16 cellular contexts compared by ENCODE assay signal in the genomic region with DNA sequence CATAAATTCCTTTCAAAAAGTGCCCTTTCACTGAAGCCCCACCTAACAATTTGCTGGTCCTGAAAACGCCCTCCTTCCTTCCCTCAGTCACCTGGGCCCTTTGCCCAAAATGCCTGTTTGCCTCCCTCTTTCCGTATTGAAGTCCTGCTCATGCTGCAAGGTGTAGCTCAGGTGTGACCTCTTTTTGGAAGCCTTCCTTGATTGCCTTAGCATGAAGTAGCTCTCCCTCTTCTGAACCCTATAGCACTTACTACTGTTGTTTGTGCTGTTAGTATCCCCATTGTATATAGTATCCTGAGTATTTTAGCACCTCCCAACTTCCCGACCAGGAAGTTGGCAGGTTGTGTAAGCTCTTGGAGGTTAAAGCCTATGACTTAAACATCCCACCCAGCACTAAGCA. TPM values are rescaled to one million over a fixed set of nuclear protein-coding genes. Genes with fewer than 3 reads are reported as not detected.
DNase-seq lines count a peak whose midpoint lies in the region; ATAC-seq, FAIRE-seq and TF ChIP-seq lines count a peak whose summit lies in the region.
"Had no signal": no experiment of that assay in that cellular context is flagged by ENCODE, and none has a peak within 500 bp of the region (broad histone marks: within the 10 kb centered on the region; RNA-seq: fewer than 3 reads in every experiment).

No MANE protein-coding gene starts in this region.

- 63% methylated on average over 2 of the region's 3 CpGs for WGBS in HUES64

- no peak overlapping the region for H3K27ac ChIP-seq in CD4-positive, alpha-beta memory T cell (ENCODE audit: low read depth, low read length)
- H3K27ac ChIP-seq in HUES64 (ENCODE audit: low read depth, low read length) = no peak overlapping the region
- H3K27ac ChIP-seq in naive thymus-derived CD4-positive, alpha-beta T cell (ENCODE audit: low read depth, low read length) = no peak overlapping the region
- H3K27ac ChIP-seq: BLaER1 treated with 17β-estradiol and CSF1 and Interleukin-3, amounts not matched to agents 10 nM and 100 nM had no signal

- no peaks in the 10 kb centered on the region for H3K36me3 ChIP-seq in CD4-positive, alpha-beta memory T cell (ENCODE audit: insufficient read depth, low read length)
- H3K36me3 ChIP-seq in HUES64 (ENCODE audit: insufficient read depth, low read length) = no peaks in the 10 kb centered on the region
- peaks cover 0 to 8% (median 0%) of the 10 kb centered on the region in 3 experiments for H3K36me3 ChIP-seq in naive thymus-derived CD4-positive, alpha-beta T cell (ENCODE audit: control insufficient read depth in 2 of 3, insufficient read depth in 3 of 3, low read length in 3 of 3)
- H3K36me3 ChIP-seq: BLaER1 treated with 17β-estradiol and CSF1 and Interleukin-3, amounts not matched to agents 10 nM and 100 nM had no signal

- no peak for FAIRE-seq in HTR-8/SVneo (lab: Jason Lieb, UNC)
- FAIRE-seq: astrocyte, frontal cortex had no signal

- H3K27me3 Mint-ChIP-seq in CD4-positive, alpha-beta memory T cell = peaks cover 0 to 2% of the 10 kb centered on the region in 2 donors
- peaks cover 8% of the 10 kb centered on the region for H3K27me3 Mint-ChIP-seq in brain
- peaks cover 0 to 6% (median 0%) of the 10 kb centered on the region in 5 donors for H3K27me3 Mint-ChIP-seq in naive thymus-derived CD4-positive, alpha-beta T cell

- H3K4me3 Mint-ChIP-seq in CD4-positive, alpha-beta memory T cell = peak overlapping the region in 7 of 8 donors; percentile 15 to 71 (median 40)
- peak overlapping the region; percentile 25 to 88 (median 61) for H3K4me3 Mint-ChIP-seq in brain
- peak overlapping the region in 9 of 10 donors; percentile 1 to 58 (median 29) for H3K4me3 Mint-ChIP-seq in naive thymus-derived CD4-positive, alpha-beta T cell
- H3K4me3 Mint-ChIP-seq: activated T-cell treated with anti-CD3 and anti-CD28 coated beads, Interleukin-2, amount 50 U/mL, for 4 hours had no signal

- CTCF ChIA-PET in CD4-positive, alpha-beta memory T cell (lab: Charles Lee; ENCODE audit: partially characterized antibody) = interaction anchor here (1.3 to 2.0 kb wide), 2 partner anchors 16 to 397 kb away, joined by 4 to 6 read pairs; no protein-coding TSS in a partner anchor
- CTCF ChIA-PET in naive thymus-derived CD4-positive, alpha-beta T cell (lab: Charles Lee) = interaction anchor here (0.5 kb wide), 1 partner anchor 1187 kb away, joined by 4 read pairs; no protein-coding TSS in a partner anchor

- intact Hi-C loops in CD4-positive, alpha-beta memory T cell (cut with micrococcal nuclease) = loop anchor here (5.0 kb wide), 1 partner anchor 1374 kb away; a partner anchor contains a TSS
- intact Hi-C loops in naive thymus-derived CD4-positive, alpha-beta T cell (cut with micrococcal nuclease) = loop anchor here (5.0 kb wide), 3 partner anchors 151 to 1374 kb away; a partner anchor contains a TSS

- ATAC-seq in naive thymus-derived CD4-positive, alpha-beta T cell = no peak
- no peak for ATAC-seq in GM21381 (IDR thresholded peaks at IDR 0.05; ENCODE audit: unreplicated experiment)
- ATAC-seq: activated CD4-positive, CD25-positive, alpha-beta regulatory T cell treated with anti-CD3 and anti-CD28 coated beads, Interleukin-2, amount 50 U/mL, for 24 hours; activated T-cell treated with anti-CD3 and anti-CD28 coated beads, Interleukin-2, amount 50 U/mL, for 4 hours; sciatic nerve; stimulated activated naive CD8-positive, alpha-beta T cell treated with anti-CD3 and anti-CD28 coated beads, Interleukin-15, Interleukin-2, amounts not matched to agents 100 U/mL and 50 U/mL, for 24 hours had no signal

- peaks cover 0 to 4% of the 10 kb centered on the region in 2 donors for H3K36me3 Mint-ChIP-seq in CD4-positive, alpha-beta memory T cell
- no peaks in the 10 kb centered on the region for H3K36me3 Mint-ChIP-seq in brain
- H3K36me3 Mint-ChIP-seq in naive thymus-derived CD4-positive, alpha-beta T cell = peaks cover 0 to 7% (median 0%) of the 10 kb centered on the region in 5 donors

- H3K4me1 ChIP-seq in CD4-positive, alpha-beta memory T cell (ENCODE audit: insufficient read depth, low read length) = peaks cover 15% of the 10 kb centered on the region
- H3K4me1 ChIP-seq in HUES64 (ENCODE audit: insufficient read depth, low read length) = peaks cover 11% of the 10 kb centered on the region; the same call in 1 of the 2 replicates
- H3K4me1 ChIP-seq in naive thymus-derived CD4-positive, alpha-beta T cell (ENCODE audit: control insufficient read depth in 2 of 2, insufficient read depth in 2 of 2, low read length in 2 of 2) = peaks cover 0 to 3% of the 10 kb centered on the region in 2 donors

- TF ChIP-seq CTCF in brain (conservative IDR thresholded peaks at IDR 0.05) = no peak

- no peak overlapping the region for H3K9ac ChIP-seq in HUES64 (ENCODE audit: low read depth, low read length)
- H3K9ac ChIP-seq: BLaER1 treated with 17β-estradiol and CSF1 and Interleukin-3, amounts not matched to agents 10 nM and 100 nM had no signal

- H3K4me1 Mint-ChIP-seq in CD4-positive, alpha-beta memory T cell = peaks cover 7 to 22% (median 15%) of the 10 kb centered on the region in 4 donors
- peaks cover 16% of the 10 kb centered on the region for H3K4me1 Mint-ChIP-seq in brain
- peaks cover 0 to 32% (median 20%) of the 10 kb centered on the region in 7 donors for H3K4me1 Mint-ChIP-seq in naive thymus-derived CD4-positive, alpha-beta T cell

- no peaks in the 10 kb centered on the region for H3K9me3 Mint-ChIP-seq in CD4-positive, alpha-beta memory T cell
- no peaks in the 10 kb centered on the region for H3K9me3 Mint-ChIP-seq in brain
- peaks cover 0 to 4% (median 0%) of the 10 kb centered on the region in 11 donors for H3K9me3 Mint-ChIP-seq in naive thymus-derived CD4-positive, alpha-beta T cell
- H3K9me3 Mint-ChIP-seq: activated T-cell treated with anti-CD3 and anti-CD28 coated beads, Interleukin-2, amount 50 U/mL, for 4 hours had no signal

- no peak for DNase-seq in CD4-positive, alpha-beta memory T cell
- no peak for DNase-seq in naive thymus-derived CD4-positive, alpha-beta T cell
- DNase-seq in HTR-8/SVneo (ENCODE audit: insufficient read length, low spot score) (no peak), mesenteric fat pad (ENCODE audit: low spot score) (no peak)
- DNase-seq in effector CD4-positive, alpha-beta T cell = no peak
- DNase-seq: activated T-cell treated with anti-CD3 and anti-CD28 coated beads, Interleukin-2, amount 50 U/mL, for 4 hours; NCI-H1436 treated with DMSO at 0.1 percent for 48 hours; stimulated activated naive CD8-positive, alpha-beta T cell treated with anti-CD3 and anti-CD28 coated beads, Interleukin-15, Interleukin-2, amounts not matched to agents 100 U/mL and 50 U/mL, for 24 hours had no signal

- H3K9me3 ChIP-seq in CD4-positive, alpha-beta memory T cell (ENCODE audit: control insufficient read depth in 1 of 2, low read length in 2 of 2) = no peaks in the 10 kb centered on the region
- H3K9me3 ChIP-seq in HUES64 (ENCODE audit: insufficient read depth, low read depth, low read length) = no peaks in the 10 kb centered on the region
- no peaks in the 10 kb centered on the region for H3K9me3 ChIP-seq in naive thymus-derived CD4-positive, alpha-beta T cell (ENCODE audit: control insufficient read depth in 2 of 3, low read length in 3 of 3)

- no peak overlapping the region for H3K4me3 ChIP-seq in CD4-positive, alpha-beta memory T cell (ENCODE audit: low read length in 2 of 2)
- H3K4me3 ChIP-seq in HUES64 (ENCODE audit: low read length) = peak overlapping the region; percentile 61
- H3K4me3 ChIP-seq in naive thymus-derived CD4-positive, alpha-beta T cell (ENCODE audit: low read length) = no peak overlapping the region

- peak overlapping the region in 1 of 7 donors; percentile 54 for H3K27ac Mint-ChIP-seq in CD4-positive, alpha-beta memory T cell
- H3K27ac Mint-ChIP-seq in brain = peak overlapping the region in 1 of 5 experiments; percentile 62
- H3K27ac Mint-ChIP-seq in naive thymus-derived CD4-positive, alpha-beta T cell = peak overlapping the region in 1 of 9 donors; percentile 19

- POLR2A ChIA-PET in CD4-positive, alpha-beta memory T cell (lab: Charles Lee; ENCODE audit: partially characterized antibody) = interaction anchor here (3.3 to 3.5 kb wide), 2 partner anchors 19 to 404 kb away, joined by 18 to 39 read pairs; a partner anchor contains a TSS
- POLR2A ChIA-PET in naive thymus-derived CD4-positive, alpha-beta T cell (lab: Charles Lee) = interaction anchor here (0.6 to 5.0 kb wide), 2 partner anchors 20 to 408 kb away, joined by 3 to 30 read pairs; a partner anchor contains a TSS

- H3K27me3 ChIP-seq in CD4-positive, alpha-beta memory T cell (ENCODE audit: insufficient read depth, low read length) = no peaks in the 10 kb centered on the region
- H3K27me3 ChIP-seq in HUES64 (ENCODE audit: insufficient read depth, low read length) = peaks cover 8% of the 10 kb centered on the region; the same call in 1 of the 2 replicates
- no peaks in the 10 kb centered on the region for H3K27me3 ChIP-seq in naive thymus-derived CD4-positive, alpha-beta T cell (ENCODE audit: control insufficient read depth in 2 of 2, insufficient read depth in 2 of 2, low read length in 2 of 2)

RNA-seq across cellular contexts. Expression of a gene that starts 1.7 kb away (rescaled TPM):
- total RNA-seq in CD4-positive, alpha-beta memory T cell = 1 to 10 TPM; 2.7 to 3.1 TPM
- 1 to 10 TPM; 5.0 to 6.2 TPM for polyA plus RNA-seq in CD4-positive, alpha-beta memory T cell
- 16.2 TPM for polyA plus RNA-seq in HUES64 (2013, experiment 1 of 2)
- 16.4 TPM for polyA plus RNA-seq in HUES64 (2013, experiment 2 of 2)
- polyA plus RNA-seq in brain (ENCODE audit: insufficient read depth, low read depth, low replicate concordance) = 16.2 TPM
- 1 to 10 TPM; 1.6 to 2.8 (median 2.0) TPM for total RNA-seq in naive thymus-derived CD4-positive, alpha-beta T cell
- 1 to 10 TPM; 3.7 to 6.4 TPM for polyA plus RNA-seq in naive thymus-derived CD4-positive, alpha-beta T cell
- 1.2 TPM for total RNA-seq in mesenteric fat pad

RNA-seq across cellular contexts. Expression of a gene that starts 19.4 kb away (rescaled TPM):
- total RNA-seq in CD4-positive, alpha-beta memory T cell = 10 to 100 TPM; 42.3 to 45.6 TPM
- 10 to 100 TPM in 1 of 2 donors, 1 to 10 TPM in 1; 4.3 to 12.3 TPM for polyA plus RNA-seq in CD4-positive, alpha-beta memory T cell
- 15.7 TPM for polyA plus RNA-seq in HUES64 (2013, experiment 1 of 2)
- polyA plus RNA-seq in HUES64 (2013, experiment 2 of 2) = 15.7 TPM
- polyA plus RNA-seq in brain (ENCODE audit: insufficient read depth, low read depth, low replicate concordance) = 3.4 TPM
- 10 to 100 TPM; 31.3 to 48.3 (median 36.2) TPM for total RNA-seq in naive thymus-derived CD4-positive, alpha-beta T cell
- 10 to 100 TPM; 11.3 to 12.5 TPM for polyA plus RNA-seq in naive thymus-derived CD4-positive, alpha-beta T cell
- 27.7 TPM for total RNA-seq in mesenteric fat pad
